ENCODE assay signal across 29 cellular contexts in genomic region chr6:40923860-40924259, GRCh38.
"Had no signal": no experiment of that assay in that cellular context is flagged by ENCODE, and none has a peak within 500 bp of the region (broad histone marks: within the 10 kb centered on the region; RNA-seq: fewer than 3 reads in every experiment).

No MANE protein-coding gene starts in this region.

- H3K9me3 ChIP-seq: left lung, lower lobe of right lung, ovary, right atrium auricular region, right lobe of liver, spleen, stomach, testis, thyroid gland, transverse colon, upper lobe of left lung, vagina had no signal

- H3K36me3 ChIP-seq: left lung, lower lobe of right lung, ovary, right atrium auricular region, right lobe of liver, spleen, stomach, thyroid gland, transverse colon, upper lobe of left lung, vagina had no signal

- H3K9me3 Mint-ChIP-seq: immature natural killer cell; mesothelial cell of epicardium; naive thymus-derived CD4-positive, alpha-beta T cell; natural killer cell treated with Interleukin-12 subunit alpha and Interleukin-12 subunit beta and Interleukin-15 and Interleukin-18, amount 100 ng/mL, for 72 hours; stimulated activated memory B cell treated with anti-CD40 and anti-IgM and Interleukin-4, amounts not matched to agents 10 μg/mL and 1 μg/mL and 100 μg/mL, for 72 hours had no signal

- H3K4me1 ChIP-seq: left lung, lower lobe of right lung, right atrium auricular region, right lobe of liver, spleen, stomach, testis, transverse colon, upper lobe of left lung, vagina had no signal

- FAIRE-seq: islet of Langerhans, kidney had no signal

- ATAC-seq: left colon; left lung; lower lobe of right lung; naive thymus-derived CD4-positive, alpha-beta T cell; right lobe of liver; stimulated activated memory B cell treated with anti-CD40 and anti-IgM and Interleukin-4, amounts not matched to agents 10 μg/mL and 1 μg/mL and 100 μg/mL, for 72 hours; stimulated activated naive CD8-positive, alpha-beta T cell treated with anti-CD3 and anti-CD28 coated beads, Interleukin-15, Interleukin-2, amounts not matched to agents 100 U/mL and 50 U/mL, for 24 hours had no signal

- H3K4me3 Mint-ChIP-seq: immature natural killer cell; mesothelial cell of epicardium; naive thymus-derived CD4-positive, alpha-beta T cell; natural killer cell treated with Interleukin-12 subunit alpha and Interleukin-12 subunit beta and Interleukin-15 and Interleukin-18, amount 100 ng/mL, for 72 hours; stimulated activated memory B cell treated with anti-CD40 and anti-IgM and Interleukin-4, amounts not matched to agents 10 μg/mL and 1 μg/mL and 100 μg/mL, for 72 hours had no signal

- H3K4me1 Mint-ChIP-seq: immature natural killer cell, mesothelial cell of epicardium had no signal

- H3K27me3 ChIP-seq: left lung, ovary, right atrium auricular region, right lobe of liver, stomach, testis, thyroid gland, transverse colon, upper lobe of left lung, vagina had no signal

- H3K27ac ChIP-seq: left lung, lower lobe of right lung, ovary, right atrium auricular region, right lobe of liver, skin epidermis, spleen, stomach, testis, thyroid gland, transverse colon, upper lobe of left lung, vagina had no signal

- H3K36me3 Mint-ChIP-seq: immature natural killer cell; mesothelial cell of epicardium; naive thymus-derived CD4-positive, alpha-beta T cell; natural killer cell treated with Interleukin-12 subunit alpha and Interleukin-12 subunit beta and Interleukin-15 and Interleukin-18, amount 100 ng/mL, for 72 hours; stimulated activated memory B cell treated with anti-CD40 and anti-IgM and Interleukin-4, amounts not matched to agents 10 μg/mL and 1 μg/mL and 100 μg/mL, for 72 hours had no signal

- H3K27ac Mint-ChIP-seq: immature natural killer cell; mesothelial cell of epicardium; naive thymus-derived CD4-positive, alpha-beta T cell; natural killer cell treated with Interleukin-12 subunit alpha and Interleukin-12 subunit beta and Interleukin-15 and Interleukin-18, amount 100 ng/mL, for 72 hours; progenitor cell of endocrine pancreas; stimulated activated memory B cell treated with anti-CD40 and anti-IgM and Interleukin-4, amounts not matched to agents 10 μg/mL and 1 μg/mL and 100 μg/mL, for 72 hours had no signal

- H3K4me3 ChIP-seq: left lung, lower lobe of right lung, ovary, right atrium auricular region, right lobe of liver, skin epidermis, spleen, stomach, testis, thyroid gland, transverse colon, upper lobe of left lung, vagina had no signal

- DNase-seq: hypothalamus; immature natural killer cell; kidney; left colon; left lung; lower lobe of right lung; mammary epithelial cell; naive thymus-derived CD4-positive, alpha-beta T cell; ovary; right lobe of liver; spleen; stimulated activated CD4-positive, alpha-beta T cell treated with anti-CD3 and anti-CD28 coated beads, Interleukin-1b, Interleukin-23, amount 100 ng/mL, for 48 hours; stimulated activated CD4-positive, alpha-beta T cell treated with anti-CD3 and anti-CD28 coated beads, Interleukin-2, amount 100 ng/mL, for 48 hours; stimulated activated CD4-positive, alpha-beta T cell treated with anti-CD3 and anti-CD28 coated beads, Interleukin-4, amount 100 ng/mL, for 4 hours; stimulated activated CD8-positive, alpha-beta memory T cell treated with anti-CD3 and anti-CD28 coated beads, Interleukin-4, amount 100 ng/mL, for 48 hours; stimulated activated naive CD8-positive, alpha-beta T cell treated with anti-CD3 and anti-CD28 coated beads, Interleukin-15, Interleukin-2, amounts not matched to agents 100 U/mL and 50 U/mL, for 24 hours; stomach; testis; thyroid gland; transverse colon; upper lobe of left lung had no signal
